In genomic region chr11:66346476-66347424, GRCh38 we compare ENCODE assay signal across 6 cellular contexts. TPM values are rescaled to one million over a fixed set of nuclear protein-coding genes. Genes with fewer than 3 reads are reported as not detected.
A peak's percentile ranks its signal among the peaks of the same experiment; 100 is the strongest.
DNase-seq lines count a peak whose midpoint lies in the region; TF ChIP-seq lines count a peak whose summit lies in the region.

No MANE protein-coding gene starts in this region.

- H3K4me3 ChIP-seq in Loucy (ENCODE audit: low read length, poor library complexity, severe bottlenecking) = peak overlapping the region; percentile 91

- peak overlapping the region; percentile 71 for H3K4me3 Mint-ChIP-seq in dendritic cell treated with granulocyte-macrophage colony-stimulating factor and Interleukin-4, amounts not matched to agents 40 ng/mL and 50 ng/mL, for 4 days
- peak overlapping the region; percentile 96 for H3K4me3 Mint-ChIP-seq in progenitor cell of endocrine pancreas (ENCODE audit: low read depth)

- H3K36me3 Mint-ChIP-seq in dendritic cell treated with granulocyte-macrophage colony-stimulating factor and Interleukin-4, amounts not matched to agents 40 ng/mL and 50 ng/mL, for 4 days (ENCODE audit: low read depth) = peaks cover 28% of the 10 kb centered on the region
- peaks cover 1% of the 10 kb centered on the region for H3K36me3 Mint-ChIP-seq in progenitor cell of endocrine pancreas (ENCODE audit: insufficient read depth)

- DNase-seq in progenitor cell of endocrine pancreas (ENCODE audit: low spot score, unreplicated experiment) (no peak), DMS153 treated with DMSO at 0.1 percent for 48 hours (lab: John Stamatoyannopoulos, UW; ENCODE audit: unreplicated experiment) (no peak), NCI-H2029 treated with DMSO at 0.1 percent for 48 hours (lab: John Stamatoyannopoulos, UW) (no peak)
- DNase-seq in stimulated activated CD4-positive, alpha-beta T cell treated with anti-CD3 and anti-CD28 coated beads, Interleukin-2, amount 100 ng/mL, for 48 hours = no peak

- no peaks in the 10 kb centered on the region for H3K9me2 ChIP-seq in Loucy (replicated peaks; ENCODE audit: low read depth, low read length)

- intact Hi-C loops in dendritic cell treated with granulocyte-macrophage colony-stimulating factor and Interleukin-4, amounts not matched to agents 40 ng/mL and 50 ng/mL, for 4 days (cut with micrococcal nuclease) = no loop called here

- H3K27me3 Mint-ChIP-seq in dendritic cell treated with granulocyte-macrophage colony-stimulating factor and Interleukin-4, amounts not matched to agents 40 ng/mL and 50 ng/mL, for 4 days = peaks cover 22% of the 10 kb centered on the region
- H3K27me3 Mint-ChIP-seq in progenitor cell of endocrine pancreas = no peaks in the 10 kb centered on the region

- H3F3A ChIP-seq in Loucy (ENCODE audit: low read depth) = peaks cover 3% of the 10 kb centered on the region; the same call in 1 of the 2 replicates

- H3K4me1 ChIP-seq in Loucy (ENCODE audit: insufficient read depth, low read length, poor library complexity, severe bottlenecking) = peaks cover 28% of the 10 kb centered on the region

- H3K27me3 ChIP-seq in Loucy (ENCODE audit: insufficient read depth, low read length, poor library complexity, severe bottlenecking) = no peaks in the 10 kb centered on the region

- H3K9ac ChIP-seq in Loucy (ENCODE audit: low read depth, low read length, poor library complexity, severe bottlenecking) = peak overlapping the region; percentile 89

- H3K36me3 ChIP-seq in Loucy (ENCODE audit: insufficient read depth, low read length) = no peaks in the 10 kb centered on the region; the same call in 1 of the 2 replicates

- peaks cover 29% of the 10 kb centered on the region for H3K79me2 ChIP-seq in Loucy (ENCODE audit: insufficient read depth, low read length)

- peaks cover 45% of the 10 kb centered on the region for H3K4me1 Mint-ChIP-seq in dendritic cell treated with granulocyte-macrophage colony-stimulating factor and Interleukin-4, amounts not matched to agents 40 ng/mL and 50 ng/mL, for 4 days (ENCODE audit: low read depth)
- H3K4me1 Mint-ChIP-seq in progenitor cell of endocrine pancreas (ENCODE audit: low read depth) = peaks cover 44% of the 10 kb centered on the region

- H3K4me2 ChIP-seq in Loucy (ENCODE audit: low read depth, low read length, poor library complexity, severe bottlenecking) = peak overlapping the region; percentile 91

- H3K27ac Mint-ChIP-seq in dendritic cell treated with granulocyte-macrophage colony-stimulating factor and Interleukin-4, amounts not matched to agents 40 ng/mL and 50 ng/mL, for 4 days = peak overlapping the region; percentile 25
- peak overlapping the region; percentile 84 for H3K27ac Mint-ChIP-seq in progenitor cell of endocrine pancreas

- no peak for TF ChIP-seq CTCF in Loucy (conservative IDR thresholded peaks at IDR 0.05; ENCODE audit: low read length)
- TF ChIP-seq CTCF in progenitor cell of endocrine pancreas (IDR thresholded peaks at IDR 0.05; ENCODE audit: unreplicated experiment) = no peak

- H3K9me3 Mint-ChIP-seq in dendritic cell treated with granulocyte-macrophage colony-stimulating factor and Interleukin-4, amounts not matched to agents 40 ng/mL and 50 ng/mL, for 4 days = no peaks in the 10 kb centered on the region
- no peaks in the 10 kb centered on the region for H3K9me3 Mint-ChIP-seq in progenitor cell of endocrine pancreas (ENCODE audit: low read depth)

- peaks cover 7% of the 10 kb centered on the region for H4K20me1 ChIP-seq in Loucy (ENCODE audit: insufficient read depth, low read length, poor library complexity, severe bottlenecking)

- no peaks in the 10 kb centered on the region for H3K9me3 ChIP-seq in Loucy (ENCODE audit: insufficient read depth, low read depth, low read length)

- peak overlapping the region; percentile 92 for H2AFZ ChIP-seq in Loucy (ENCODE audit: low read length)

RNA-seq across cellular contexts. Expression of gene B4GAT1, which starts 0.7 kb away (rescaled TPM):
- total RNA-seq in progenitor cell of endocrine pancreas = 25.9 and 28.7 TPM in 2 replicates

RNA-seq across cellular contexts. Expression of gene BRMS1, which starts 1.8 kb away (rescaled TPM):
- total RNA-seq in progenitor cell of endocrine pancreas = 38.1 and 38.3 TPM in 2 replicates

RNA-seq across cellular contexts. Expression of gene RIN1, which starts 10.5 kb away (rescaled TPM):
- 1.5 and 2.3 TPM in 2 replicates for total RNA-seq in progenitor cell of endocrine pancreas

RNA-seq across cellular contexts. Expression of gene SLC29A2, which starts 24.8 kb away (rescaled TPM):
- total RNA-seq in progenitor cell of endocrine pancreas = 35.6 and 38.2 TPM in 2 replicates

RNA-seq across cellular contexts. Expression of gene CD248, which starts 29.9 kb away (rescaled TPM):
- total RNA-seq in progenitor cell of endocrine pancreas = 0.22 and 0.67 TPM in 2 replicates
